In genomic region chr20:21840991-21841390, GRCh38 we compare ENCODE assay signal across 26 cellular contexts.
"Had no signal": no experiment of that assay in that cellular context is flagged by ENCODE, and none has a peak within 500 bp of the region (broad histone marks: within the 10 kb centered on the region; RNA-seq: fewer than 3 reads in every experiment).

No MANE protein-coding gene starts in this region.

- H3K27ac ChIP-seq: adrenal gland, Peyer's patch had no signal

- H3K27ac Mint-ChIP-seq: activated CD8-positive, alpha-beta T cell treated with anti-CD3 and anti-CD28 coated beads, Interleukin-2, amount 10 ng/mL, durations not matched to agents 7 days and 5 days; activated naive CD8-positive, alpha-beta T cell treated with anti-CD3 and anti-CD28 coated beads, Interleukin-2, amount 10 ng/mL, durations not matched to agents 7 days and 5 days; T-cell had no signal

- H3K4me3 Mint-ChIP-seq: activated CD8-positive, alpha-beta T cell treated with anti-CD3 and anti-CD28 coated beads, Interleukin-2, amount 10 ng/mL, durations not matched to agents 7 days and 5 days; activated naive CD8-positive, alpha-beta T cell treated with anti-CD3 and anti-CD28 coated beads, Interleukin-2, amount 10 ng/mL, durations not matched to agents 7 days and 5 days; T-cell had no signal

- H3K4me1 ChIP-seq: adrenal gland, Peyer's patch had no signal

- H3K4me3 ChIP-seq: adrenal gland, Peyer's patch had no signal

- H3K27me3 Mint-ChIP-seq: activated naive CD8-positive, alpha-beta T cell treated with anti-CD3 and anti-CD28 coated beads, Interleukin-2, amount 10 ng/mL, durations not matched to agents 7 days and 5 days had no signal

- H3K9me3 ChIP-seq: adrenal gland, Peyer's patch had no signal

- H3K27me3 ChIP-seq: adrenal gland, Peyer's patch had no signal

- H3K36me3 Mint-ChIP-seq: activated naive CD8-positive, alpha-beta T cell treated with anti-CD3 and anti-CD28 coated beads, Interleukin-2, amount 10 ng/mL, durations not matched to agents 7 days and 5 days; T-cell had no signal

- H3K9me3 Mint-ChIP-seq: activated naive CD8-positive, alpha-beta T cell treated with anti-CD3 and anti-CD28 coated beads, Interleukin-2, amount 10 ng/mL, durations not matched to agents 7 days and 5 days had no signal

- H3K4me1 Mint-ChIP-seq: activated naive CD8-positive, alpha-beta T cell treated with anti-CD3 and anti-CD28 coated beads, Interleukin-2, amount 10 ng/mL, durations not matched to agents 7 days and 5 days; T-cell had no signal

- DNase-seq: activated CD4-positive, alpha-beta T cell treated with anti-CD3 and anti-CD28 coated beads for 4 hours; activated CD4-positive, alpha-beta T cell treated with anti-CD3 and anti-CD28 coated beads, Interleukin-2, amount 50 U/mL, for 4 hours; activated CD8-positive, alpha-beta memory T cell treated with anti-CD3 and anti-CD28 coated beads, Interleukin-2, amount 50 U/mL, for 48 hours; activated CD8-positive, alpha-beta T cell treated with anti-CD3 and anti-CD28 coated beads, Interleukin-2, amount 10 ng/mL, durations not matched to agents 7 days and 5 days; activated naive CD4-positive, alpha-beta T cell treated with anti-CD3 and anti-CD28 coated beads, Interleukin-2, amount 50 U/mL, for 16 hours; activated naive CD8-positive, alpha-beta T cell treated with anti-CD3 and anti-CD28 coated beads, Interleukin-2, amount 10 ng/mL, durations not matched to agents 7 days and 5 days; activated T-cell treated with anti-CD3 and anti-CD28 coated beads, Interleukin-2, amount 50 U/mL, for 1 hour; adrenal gland; anterior cingulate cortex; cerebellar nuclear complex; Kasumi-1; KBM-7; NCI-H1105; NCI-H1436; NCI-H1694 treated with DMSO at 0.1 percent for 48 hours; NCI-H2029 treated with DMSO at 0.1 percent for 48 hours; NCI-H345; NCI-H510A; NCI-H526 treated with DMSO at 0.1 percent for 48 hours; NK-92 treated with Interleukin-12 subunit alpha and Interleukin-12 subunit beta, amount 100 ng/mL, for 24 hours; OCI-M1; Peyer's patch; SIG-M5; T-cell; T-helper 2 cell; T1000 had no signal

- H3K36me3 ChIP-seq: adrenal gland, Peyer's patch had no signal
